In genomic region chr19:12544401-12544876, GRCh38 we compare ENCODE assay signal across 1 cellular context.
A peak's percentile ranks its signal among the peaks of the same experiment; 100 is the strongest.
TF ChIP-seq lines count a peak whose summit lies in the region.

No MANE protein-coding gene starts in this region.

TF ChIP-seq in K562, 482 proteins besides CTCF, POLR2A, EP300 and RAD21 (continued from another document and continues in another):
- no peak for TF ChIP-seq ZBTB34 (CRISPR knock-in tag; IDR thresholded peaks at IDR 0.05)
- TF ChIP-seq NR1H2 (CRISPR knock-in tag; IDR thresholded peaks at IDR 0.05): no peak
- no peak for TF ChIP-seq SNIP1 (IDR thresholded peaks at IDR 0.05; ENCODE audit: low read depth)
- no peak for TF ChIP-seq ZNF253 (CRISPR knock-in tag; conservative IDR thresholded peaks at IDR 0.05)
- TF ChIP-seq NELFE (IDR thresholded peaks at IDR 0.05; ENCODE audit: insufficient read depth, insufficient read length): no peak
- TF ChIP-seq ZNF583 (CRISPR knock-in tag; IDR thresholded peaks at IDR 0.05): no peak; the same call in 1 of the 2 replicates
- no peak for TF ChIP-seq RB1 (IDR thresholded peaks at IDR 0.05; ENCODE audit: low read depth)
- TF ChIP-seq SMC3 (conservative IDR thresholded peaks at IDR 0.05; ENCODE audit: insufficient read depth, low read depth, low read length): no peak
- 0 out of 2 replicates have a peak, but pooled peaks have one; percentile 36 for TF ChIP-seq ZNF766 (CRISPR knock-in tag; conservative IDR thresholded peaks at IDR 0.05)
- peak; percentile 76 for TF ChIP-seq VEZF1 (CRISPR knock-in tag; IDR thresholded peaks at IDR 0.05)
- TF ChIP-seq ZNF655 (CRISPR knock-in tag; IDR thresholded peaks at IDR 0.05): no peak
- TF ChIP-seq CEBPG (CRISPR knock-in tag; IDR thresholded peaks at IDR 0.05): no peak
- TF ChIP-seq CEBPG (tag; conservative IDR thresholded peaks at IDR 0.05 in 1 of 2, IDR thresholded peaks at IDR 0.05 in 1 of 2): no peak
- TF ChIP-seq MEF2D (tag; conservative IDR thresholded peaks at IDR 0.05; ENCODE audit: low read depth): no peak; the same call in 1 of the 2 replicates
- no peak for TF ChIP-seq ZNF239 (CRISPR knock-in tag; IDR thresholded peaks at IDR 0.05)
- TF ChIP-seq ZHX1 (conservative IDR thresholded peaks at IDR 0.05; ENCODE audit: low read length): no peak
- no peak for TF ChIP-seq CREB5 (CRISPR knock-in tag; IDR thresholded peaks at IDR 0.05)
- TF ChIP-seq KLF6 (CRISPR knock-in tag; IDR thresholded peaks at IDR 0.05; ENCODE audit: borderline replicate concordance): no peak
- TF ChIP-seq POLR2AphosphoS5 (IDR thresholded peaks at IDR 0.05; ENCODE audit: control insufficient read depth, insufficient read depth, low read depth, low read length): peak; percentile 95
- no peak for TF ChIP-seq BRF1 (IDR thresholded peaks at IDR 0.05; ENCODE audit: borderline replicate concordance, extremely low read depth, insufficient read length)
- no peak; the same call in 1 of the 2 replicates for TF ChIP-seq TRIM28 (IDR thresholded peaks at IDR 0.05)
- TF ChIP-seq MCM2 (IDR thresholded peaks at IDR 0.05; ENCODE audit: low read depth): no peak
- 0 out of 2 replicates have a peak, but pooled peaks have one; percentile 10 for TF ChIP-seq PKNOX1 (IDR thresholded peaks at IDR 0.05)
- peak; percentile 67 for TF ChIP-seq ZNF316 (IDR thresholded peaks at IDR 0.05)
- no peak for TF ChIP-seq ZNF408 (CRISPR knock-in tag; IDR thresholded peaks at IDR 0.05; ENCODE audit: low read depth)
- TF ChIP-seq TEAD4 (IDR thresholded peaks at IDR 0.05; ENCODE audit: low read length): peak; percentile 98
- no peak for TF ChIP-seq TEAD4 (CRISPR knock-in tag; IDR thresholded peaks at IDR 0.05; ENCODE audit: borderline replicate concordance)
- TF ChIP-seq ZNF696 (CRISPR knock-in tag; conservative IDR thresholded peaks at IDR 0.05): no peak
- TF ChIP-seq TEAD1 (CRISPR knock-in tag; IDR thresholded peaks at IDR 0.05): peak; percentile 50 to 85; a peak in 3 of 4 replicates
- peak; percentile 22 for TF ChIP-seq DACH1 (IDR thresholded peaks at IDR 0.05; ENCODE audit: partially characterized antibody)
- peak; percentile 98 for TF ChIP-seq TCF3 (CRISPR knock-in tag; IDR thresholded peaks at IDR 0.05)
- no peak; the same call in 1 of the 2 replicates for TF ChIP-seq HES1 (IDR thresholded peaks at IDR 0.05; ENCODE audit: low read depth)
- no peak for TF ChIP-seq ARHGAP35 (IDR thresholded peaks at IDR 0.05; ENCODE audit: partially characterized antibody)
- TF ChIP-seq JUNB (CRISPR knock-in tag; conservative IDR thresholded peaks at IDR 0.05): no peak
- TF ChIP-seq PHF20 (IDR thresholded peaks at IDR 0.05; ENCODE audit: partially characterized antibody): no peak
- TF ChIP-seq CBX1 (IDR thresholded peaks at IDR 0.05; ENCODE audit: low read depth): peak; percentile 4; the same call in 1 of the 2 replicates
- no peak for TF ChIP-seq ZNF444 (CRISPR knock-in tag; IDR thresholded peaks at IDR 0.05)
- no peak for TF ChIP-seq GTF2B (IDR thresholded peaks at IDR 0.05; ENCODE audit: extremely low read depth, insufficient read length)
- peak; percentile 64 for TF ChIP-seq HDAC3 (IDR thresholded peaks at IDR 0.05; ENCODE audit: borderline replicate concordance, partially characterized antibody)
- TF ChIP-seq ZNF143 (CRISPR knock-in tag; IDR thresholded peaks at IDR 0.05): no peak
- no peak for TF ChIP-seq POLR2B (IDR thresholded peaks at IDR 0.05; ENCODE audit: low read depth, partially characterized antibody)
- TF ChIP-seq U2AF2 (optimal IDR thresholded peaks at IDR 0.05; ENCODE audit: low read depth, low read length): no peak
- peak; percentile 61; the same call in 1 of the 2 replicates for TF ChIP-seq MAFK (IDR thresholded peaks at IDR 0.05; ENCODE audit: low read length)
- no peak for TF ChIP-seq ZNF184 (CRISPR knock-in tag; IDR thresholded peaks at IDR 0.05)
- TF ChIP-seq CXXC5 (CRISPR knock-in tag; IDR thresholded peaks at IDR 0.05): peak; percentile 76
- peak; percentile 85; the same call in 1 of the 2 replicates for TF ChIP-seq ESRRA (IDR thresholded peaks at IDR 0.05; ENCODE audit: borderline replicate concordance, low read depth)
- no peak for TF ChIP-seq MCM5 (IDR thresholded peaks at IDR 0.05; ENCODE audit: low read depth)
- no peak for TF ChIP-seq FOXP4 (CRISPR knock-in tag; IDR thresholded peaks at IDR 0.05; ENCODE audit: borderline replicate concordance)
- TF ChIP-seq MTA1 (IDR thresholded peaks at IDR 0.05; ENCODE audit: borderline replicate concordance): peak; percentile 74; the same call in 1 of the 2 replicates
- TF ChIP-seq SMARCC2 (IDR thresholded peaks at IDR 0.05; ENCODE audit: low read depth): peak; percentile 93
- TF ChIP-seq NR2C2 (CRISPR knock-in tag; IDR thresholded peaks at IDR 0.05): no peak
- peak; percentile 18; the same call in 1 of the 2 replicates for TF ChIP-seq NR2C2 (tag; IDR thresholded peaks at IDR 0.05)
- no peak for TF ChIP-seq FIP1L1 (IDR thresholded peaks at IDR 0.05; ENCODE audit: low read depth, low read length, poor library complexity, severe bottlenecking)
- peak; percentile 76 for TF ChIP-seq CHAMP1 (IDR thresholded peaks at IDR 0.05)
